ENCODE assay signal across 17 cellular contexts in the genomic region with DNA sequence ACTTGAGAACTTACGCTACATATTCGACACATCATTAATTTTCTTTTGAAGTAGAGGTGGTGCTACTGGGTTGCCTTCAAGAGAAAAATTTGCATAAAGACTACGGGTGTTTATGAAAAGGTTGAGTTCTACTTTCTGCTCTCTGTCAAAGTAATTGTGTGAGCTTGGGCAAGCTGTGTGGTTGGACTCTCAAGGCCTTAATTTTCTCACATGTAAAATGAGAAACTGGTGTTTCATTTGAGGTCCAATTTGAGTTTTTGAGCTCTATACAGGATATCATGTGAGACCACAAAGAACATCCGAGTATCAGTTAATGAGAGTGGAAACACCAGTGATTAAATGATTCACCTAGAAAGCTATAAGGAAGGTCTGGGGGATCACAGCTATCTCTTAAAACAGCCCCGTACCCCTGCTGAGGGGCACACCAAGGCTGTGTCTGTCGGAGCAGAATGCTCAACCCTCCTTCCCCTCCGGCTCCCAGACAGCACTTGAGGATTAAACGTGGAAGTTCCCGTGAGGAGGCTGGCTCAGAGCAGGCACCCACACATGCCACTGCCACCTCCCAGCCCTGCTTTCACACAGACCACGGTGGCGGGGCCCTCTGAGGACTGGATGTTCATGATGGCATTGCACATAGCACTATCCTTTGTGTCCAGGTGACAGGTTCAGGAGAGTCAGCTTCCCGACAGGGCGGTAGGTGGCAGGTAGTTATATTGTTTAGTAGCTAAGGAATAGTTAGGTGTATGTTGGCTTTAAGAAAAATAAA.
"Had no signal": no experiment of that assay in that cellular context is flagged by ENCODE, and none has a peak within 500 bp of the region (broad histone marks: within the 10 kb centered on the region; RNA-seq: fewer than 3 reads in every experiment).

No MANE protein-coding gene starts in this region.

- H3K27ac ChIP-seq: colonic mucosa, lower lobe of right lung, prostate gland, suprapubic skin, transverse colon, vagina had no signal

- H3K27me3 ChIP-seq: colonic mucosa, suprapubic skin, transverse colon, vagina had no signal

- H3K4me1 ChIP-seq: colonic mucosa, lower lobe of right lung, prostate gland, suprapubic skin, transverse colon, vagina had no signal

- H3K36me3 ChIP-seq: colonic mucosa, lower lobe of right lung, prostate gland, suprapubic skin, transverse colon, vagina had no signal

- H3K9me3 ChIP-seq: colonic mucosa, lower lobe of right lung, prostate gland, suprapubic skin, transverse colon, vagina had no signal

- H3K4me3 ChIP-seq: colonic mucosa, lower lobe of right lung, prostate gland, suprapubic skin, transverse colon, vagina had no signal

- DNase-seq: activated naive CD4-positive, alpha-beta T cell treated with Interleukin-2 at 50 U/mL for 16 hours; activated naive CD8-positive, alpha-beta T cell treated with anti-CD3 and anti-CD28 coated beads, Interleukin-2, amount 10 ng/mL, durations not matched to agents 7 days and 5 days; activated T-cell treated with anti-CD3 and anti-CD28 coated beads, Interleukin-2, amount 50 U/mL, for 1 hour; amygdala; central memory CD4-positive, alpha-beta T cell; colonic mucosa; foreskin melanocyte; hypothalamus; islet precursor cell; left colon; lower lobe of right lung; right cardiac atrium; stimulated activated CD4-positive, alpha-beta T cell treated with anti-CD3 and anti-CD28 coated beads, Interleukin-2, amount 100 ng/mL, for 24 hours; transverse colon had no signal
